ENCODE assay signal across 10 cellular contexts in genomic region chr12:116538076-116538591, GRCh38.
DNase-seq lines count a peak whose midpoint lies in the region; ATAC-seq and TF ChIP-seq lines count a peak whose summit lies in the region.
"Had no signal": no experiment of that assay in that cellular context is flagged by ENCODE, and none has a peak within 500 bp of the region (broad histone marks: within the 10 kb centered on the region; RNA-seq: fewer than 3 reads in every experiment).

No MANE protein-coding gene starts in this region.

- H3K4me3 Mint-ChIP-seq in nephron = no peak overlapping the region

- peaks cover 3% of the 10 kb centered on the region for H3K27me3 Mint-ChIP-seq in nephron (ENCODE audit: low read depth)

- peaks cover 65% of the 10 kb centered on the region for H3K4me1 Mint-ChIP-seq in nephron

- H3K27ac Mint-ChIP-seq in nephron = peak overlapping the region; percentile 87 to 96 (median 89)

- no peak overlapping the region for H3K27ac ChIP-seq in effector memory CD4-positive, alpha-beta T cell (ENCODE audit: insufficient read depth, low read length, poor library complexity, severe bottlenecking)

- no peak for TF ChIP-seq CTCF in nephron (IDR thresholded peaks at IDR 0.05; ENCODE audit: unreplicated experiment in 3 of 3)

- no peaks in the 10 kb centered on the region for H3K36me3 ChIP-seq in effector memory CD4-positive, alpha-beta T cell (ENCODE audit: control insufficient read depth, insufficient read depth, low read length)
- H3K36me3 ChIP-seq: heart left ventricle, MG63 had no signal

- ATAC-seq in GM18520 (IDR thresholded peaks at IDR 0.05; ENCODE audit: unreplicated experiment) = peak; percentile 33
- ATAC-seq in GM21723 (IDR thresholded peaks at IDR 0.05; ENCODE audit: unreplicated experiment) = peak; percentile 56
- peak; percentile 52 for ATAC-seq in HG03558 (IDR thresholded peaks at IDR 0.05; ENCODE audit: extremely low read depth, unreplicated experiment)

- H3K27me3 ChIP-seq in effector memory CD4-positive, alpha-beta T cell (replicated peaks; ENCODE audit: control insufficient read depth, insufficient read depth, low read length, poor library complexity, severe bottlenecking) = no peaks in the 10 kb centered on the region
- H3K27me3 ChIP-seq: heart left ventricle, MG63 had no signal

- H3K36me3 Mint-ChIP-seq in nephron (ENCODE audit: low read depth) = no peaks in the 10 kb centered on the region

- H3K9me3 ChIP-seq in effector memory CD4-positive, alpha-beta T cell (ENCODE audit: control insufficient read depth, low read length) = no peaks in the 10 kb centered on the region
- H3K9me3 ChIP-seq: heart left ventricle, MG63 had no signal

- H3K4me3 ChIP-seq in effector memory CD4-positive, alpha-beta T cell (ENCODE audit: insufficient read depth, low read depth, low read length, poor library complexity, severe bottlenecking) = no peak overlapping the region
- H3K4me3 ChIP-seq: heart left ventricle, MG63 had no signal

- DNase-seq in NOMO-1 (lab: John Stamatoyannopoulos, UW; ENCODE audit: unreplicated experiment in 2 of 2) (no peak), HK-2 (ENCODE audit: unreplicated experiment) (no peak), SKM-1 treated with dmso at 0.1 percent for 144 hours (lab: John Stamatoyannopoulos, UW; ENCODE audit: unreplicated experiment) (no peak)
- DNase-seq in effector memory CD4-positive, alpha-beta T cell = no peak
- DNase-seq: heart left ventricle, MG63 had no signal

- H3K9me3 Mint-ChIP-seq in nephron = no peaks in the 10 kb centered on the region

- peaks cover 5% of the 10 kb centered on the region for H3K4me1 ChIP-seq in effector memory CD4-positive, alpha-beta T cell (ENCODE audit: control insufficient read depth, insufficient read depth, low read length, poor library complexity, severe bottlenecking)
